ENCODE assay signal across 39 cellular contexts in genomic region chr20:12064540-12064939, GRCh38.
"Had no signal": no experiment of that assay in that cellular context is flagged by ENCODE, and none has a peak within 500 bp of the region (broad histone marks: within the 10 kb centered on the region; RNA-seq: fewer than 3 reads in every experiment).

No MANE protein-coding gene starts in this region.

- DNase-seq: activated effector memory CD4-positive, alpha-beta T cell treated with anti-CD3 and anti-CD28 coated beads, Interleukin-2, amount 50 U/mL, for 16 hours; activated effector memory CD4-positive, alpha-beta T cell treated with Interleukin-2 at 50 U/mL for 16 hours; activated gamma-delta T cell; activated gamma-delta T cell treated with Interleukin-2 at 50 U/mL for 16 hours; activated naive CD4-positive, alpha-beta T cell; activated naive CD4-positive, alpha-beta T cell treated with anti-CD3 and anti-CD28 coated beads for 36 hours; activated naive CD4-positive, alpha-beta T cell treated with anti-CD3 and anti-CD28 coated beads, Interleukin-2, amount 10 ng/mL, durations not matched to agents 7 days and 5 days; activated naive CD4-positive, alpha-beta T cell treated with anti-CD3 and anti-CD28 coated beads, Interleukin-2, amount 50 U/mL, for 16 hours; activated naive CD4-positive, alpha-beta T cell treated with Interleukin-2 at 50 U/mL for 16 hours; activated naive CD8-positive, alpha-beta T cell treated with anti-CD3 and anti-CD28 coated beads for 36 hours; activated naive CD8-positive, alpha-beta T cell treated with anti-CD3 and anti-CD28 coated beads, Interleukin-2, amount 10 ng/mL, durations not matched to agents 7 days and 5 days; activated naive CD8-positive, alpha-beta T cell treated with anti-CD3 and anti-CD28 coated beads, Interleukin-2, amount 50 U/mL, for 24 hours; activated T-cell treated with anti-CD3 and anti-CD28 coated beads for 4 hours; activated T-cell treated with anti-CD3 and anti-CD28 coated beads, Interleukin-2, amount 50 U/mL, for 1 hour; activated T-cell treated with anti-CD3 and anti-CD28 coated beads, Interleukin-2, amount 50 U/mL, for 24 hours; activated T-cell treated with anti-CD3 and anti-CD28 coated beads, Interleukin-2, amount 50 U/mL, for 4 hours; activated T-cell treated with anti-CD3 and anti-CD28 coated beads, Interleukin-2, amount 50 U/mL, for 48 hours; activated T-cell treated with anti-CD3 and anti-CD28 coated beads, Interleukin-2, amount 50 U/mL, for 72 hours; adrenal gland; amniotic stem cell; amygdala; anterior cingulate cortex; aorta; body of pancreas; brain microvascular endothelial cell; caudate nucleus; central memory CD4-positive, alpha-beta T cell; cerebellar nuclear complex had no signal

- H3K36me3 ChIP-seq: adrenal gland, ascending aorta, brain microvascular endothelial cell, breast epithelium, cardiac muscle cell had no signal

- H3K9me3 Mint-ChIP-seq: activated naive CD4-positive, alpha-beta T cell treated with anti-CD3 and anti-CD28 coated beads, Interleukin-2, amount 50 U/mL, for 24 hours; activated naive CD8-positive, alpha-beta T cell treated with anti-CD3 and anti-CD28 coated beads, Interleukin-2, amount 50 U/mL, for 24 hours; activated T-helper 1 cell treated with anti-CD3 and anti-CD28 coated beads, Interleukin-12 subunit alpha, Interleukin-12 subunit beta, Interleukin-2, Interleukin-4 antibody, amounts not matched to agents 30 ng/mL and 10 ng/mL and 1 ng/mL, durations not matched to agents 14 hours and 24 hours and 36 hours had no signal

- ATAC-seq: activated naive CD4-positive, alpha-beta T cell treated with anti-CD3 and anti-CD28 coated beads, Interleukin-2, amount 50 U/mL, for 72 hours; activated naive CD8-positive, alpha-beta T cell treated with anti-CD3 and anti-CD28 coated beads, Interleukin-2, amount 50 U/mL, for 24 hours; activated T-cell treated with anti-CD3 and anti-CD28 coated beads, Interleukin-2, amount 50 U/mL, for 4 hours; activated T-cell treated with anti-CD3 and anti-CD28 coated beads, Interleukin-2, amount 50 U/mL, for 72 hours; activated T-helper 17 cell treated with anti-CD3 and anti-CD28 coated beads, Interleukin-2, amount 50 U/mL, for 72 hours; body of pancreas had no signal

- H3K27ac Mint-ChIP-seq: activated naive CD4-positive, alpha-beta T cell treated with anti-CD3 and anti-CD28 coated beads for 36 hours; activated naive CD4-positive, alpha-beta T cell treated with anti-CD3 and anti-CD28 coated beads, Interleukin-2, amount 10 ng/mL, durations not matched to agents 7 days and 5 days; activated naive CD4-positive, alpha-beta T cell treated with anti-CD3 and anti-CD28 coated beads, Interleukin-2, amount 50 U/mL, for 24 hours; activated naive CD4-positive, alpha-beta T cell treated with anti-CD3 and anti-CD28 coated beads, Interleukin-2, amount 50 U/mL, for 72 hours; activated naive CD8-positive, alpha-beta T cell; activated naive CD8-positive, alpha-beta T cell treated with anti-CD3 and anti-CD28 coated beads for 36 hours; activated naive CD8-positive, alpha-beta T cell treated with anti-CD3 and anti-CD28 coated beads, Interleukin-2, amount 10 ng/mL, durations not matched to agents 7 days and 5 days; activated naive CD8-positive, alpha-beta T cell treated with anti-CD3 and anti-CD28 coated beads, Interleukin-2, amount 50 U/mL, for 24 hours; activated T-cell treated with anti-CD3 and anti-CD28 coated beads, Interleukin-2, amount 50 U/mL, for 24 hours; activated T-cell treated with anti-CD3 and anti-CD28 coated beads, Interleukin-2, amount 50 U/mL, for 72 hours; activated T-helper 1 cell treated with anti-CD3 and anti-CD28 coated beads, Interleukin-12 subunit alpha, Interleukin-12 subunit beta, Interleukin-2, Interleukin-4 antibody, amounts not matched to agents 30 ng/mL and 10 ng/mL and 1 ng/mL, durations not matched to agents 14 hours and 24 hours and 36 hours; activated T-helper 17 cell treated with anti-CD3 and anti-CD28 coated beads, Interleukin-2, amount 50 U/mL, for 72 hours; activated T-helper 2 cell treated with anti-CD3 and anti-CD28 coated beads, Interferon-gamma antibody, Interleukin-2, Interleukin-4, amounts not matched to agents 10 μg/mL and 5 μg/mL and 100 μg/mL, durations not matched to agents 14 hours and 24 hours and 36 hours; brain had no signal

- H3K9me3 ChIP-seq: adrenal gland, ascending aorta, body of pancreas had no signal

- H3K4me3 Mint-ChIP-seq: activated naive CD4-positive, alpha-beta T cell treated with anti-CD3 and anti-CD28 coated beads for 36 hours; activated naive CD4-positive, alpha-beta T cell treated with anti-CD3 and anti-CD28 coated beads, Interleukin-2, amount 10 ng/mL, durations not matched to agents 7 days and 5 days; activated naive CD4-positive, alpha-beta T cell treated with anti-CD3 and anti-CD28 coated beads, Interleukin-2, amount 50 U/mL, for 24 hours; activated naive CD8-positive, alpha-beta T cell; activated naive CD8-positive, alpha-beta T cell treated with anti-CD3 and anti-CD28 coated beads for 36 hours; activated naive CD8-positive, alpha-beta T cell treated with anti-CD3 and anti-CD28 coated beads, Interleukin-2, amount 10 ng/mL, durations not matched to agents 7 days and 5 days; activated naive CD8-positive, alpha-beta T cell treated with anti-CD3 and anti-CD28 coated beads, Interleukin-2, amount 50 U/mL, for 24 hours; activated T-cell treated with anti-CD3 and anti-CD28 coated beads, Interleukin-2, amount 50 U/mL, for 24 hours; activated T-cell treated with anti-CD3 and anti-CD28 coated beads, Interleukin-2, amount 50 U/mL, for 4 hours; activated T-cell treated with anti-CD3 and anti-CD28 coated beads, Interleukin-2, amount 50 U/mL, for 72 hours; activated T-helper 1 cell treated with anti-CD3 and anti-CD28 coated beads, Interleukin-12 subunit alpha, Interleukin-12 subunit beta, Interleukin-2, Interleukin-4 antibody, amounts not matched to agents 30 ng/mL and 10 ng/mL and 1 ng/mL, durations not matched to agents 14 hours and 24 hours and 36 hours; activated T-helper 17 cell treated with anti-CD3 and anti-CD28 coated beads, Interleukin-2, amount 50 U/mL, for 72 hours; brain; central memory CD8-positive, alpha-beta T cell had no signal

- H3K27ac ChIP-seq: adrenal gland, ascending aorta, body of pancreas, brain microvascular endothelial cell, breast epithelium, cardiac muscle cell had no signal

- H3K27me3 ChIP-seq: adrenal gland, ascending aorta, body of pancreas, brain microvascular endothelial cell, breast epithelium, cardiac muscle cell had no signal

- H3K36me3 Mint-ChIP-seq: activated naive CD4-positive, alpha-beta T cell treated with anti-CD3 and anti-CD28 coated beads, Interleukin-2, amount 10 ng/mL, durations not matched to agents 7 days and 5 days; activated naive CD4-positive, alpha-beta T cell treated with anti-CD3 and anti-CD28 coated beads, Interleukin-2, amount 50 U/mL, for 24 hours; activated naive CD8-positive, alpha-beta T cell; activated naive CD8-positive, alpha-beta T cell treated with anti-CD3 and anti-CD28 coated beads for 36 hours; activated naive CD8-positive, alpha-beta T cell treated with anti-CD3 and anti-CD28 coated beads, Interleukin-2, amount 10 ng/mL, durations not matched to agents 7 days and 5 days; brain had no signal

- H3K27me3 Mint-ChIP-seq: activated naive CD4-positive, alpha-beta T cell treated with anti-CD3 and anti-CD28 coated beads, Interleukin-2, amount 10 ng/mL, durations not matched to agents 7 days and 5 days; activated naive CD4-positive, alpha-beta T cell treated with anti-CD3 and anti-CD28 coated beads, Interleukin-2, amount 50 U/mL, for 24 hours; activated naive CD8-positive, alpha-beta T cell; activated naive CD8-positive, alpha-beta T cell treated with anti-CD3 and anti-CD28 coated beads for 36 hours; activated naive CD8-positive, alpha-beta T cell treated with anti-CD3 and anti-CD28 coated beads, Interleukin-2, amount 10 ng/mL, durations not matched to agents 7 days and 5 days; activated naive CD8-positive, alpha-beta T cell treated with anti-CD3 and anti-CD28 coated beads, Interleukin-2, amount 50 U/mL, for 24 hours; activated T-cell treated with anti-CD3 and anti-CD28 coated beads, Interleukin-2, amount 50 U/mL, for 24 hours; activated T-helper 17 cell treated with anti-CD3 and anti-CD28 coated beads, Interleukin-2, amount 50 U/mL, for 72 hours; brain; central memory CD8-positive, alpha-beta T cell had no signal

- H3K4me3 ChIP-seq: adrenal gland, ascending aorta, body of pancreas, breast epithelium, cardiac muscle cell had no signal

- H3K4me1 ChIP-seq: adrenal gland, ascending aorta, body of pancreas, breast epithelium had no signal

- H3K4me1 Mint-ChIP-seq: activated naive CD4-positive, alpha-beta T cell treated with anti-CD3 and anti-CD28 coated beads, Interleukin-2, amount 10 ng/mL, durations not matched to agents 7 days and 5 days; activated naive CD4-positive, alpha-beta T cell treated with anti-CD3 and anti-CD28 coated beads, Interleukin-2, amount 50 U/mL, for 24 hours; activated naive CD8-positive, alpha-beta T cell treated with anti-CD3 and anti-CD28 coated beads for 36 hours; activated naive CD8-positive, alpha-beta T cell treated with anti-CD3 and anti-CD28 coated beads, Interleukin-2, amount 10 ng/mL, durations not matched to agents 7 days and 5 days; activated naive CD8-positive, alpha-beta T cell treated with anti-CD3 and anti-CD28 coated beads, Interleukin-2, amount 50 U/mL, for 24 hours; activated T-helper 17 cell treated with anti-CD3 and anti-CD28 coated beads, Interleukin-2, amount 50 U/mL, for 72 hours; central memory CD8-positive, alpha-beta T cell had no signal
